ENCODE assay signal across 13 cellular contexts in the genomic region with DNA sequence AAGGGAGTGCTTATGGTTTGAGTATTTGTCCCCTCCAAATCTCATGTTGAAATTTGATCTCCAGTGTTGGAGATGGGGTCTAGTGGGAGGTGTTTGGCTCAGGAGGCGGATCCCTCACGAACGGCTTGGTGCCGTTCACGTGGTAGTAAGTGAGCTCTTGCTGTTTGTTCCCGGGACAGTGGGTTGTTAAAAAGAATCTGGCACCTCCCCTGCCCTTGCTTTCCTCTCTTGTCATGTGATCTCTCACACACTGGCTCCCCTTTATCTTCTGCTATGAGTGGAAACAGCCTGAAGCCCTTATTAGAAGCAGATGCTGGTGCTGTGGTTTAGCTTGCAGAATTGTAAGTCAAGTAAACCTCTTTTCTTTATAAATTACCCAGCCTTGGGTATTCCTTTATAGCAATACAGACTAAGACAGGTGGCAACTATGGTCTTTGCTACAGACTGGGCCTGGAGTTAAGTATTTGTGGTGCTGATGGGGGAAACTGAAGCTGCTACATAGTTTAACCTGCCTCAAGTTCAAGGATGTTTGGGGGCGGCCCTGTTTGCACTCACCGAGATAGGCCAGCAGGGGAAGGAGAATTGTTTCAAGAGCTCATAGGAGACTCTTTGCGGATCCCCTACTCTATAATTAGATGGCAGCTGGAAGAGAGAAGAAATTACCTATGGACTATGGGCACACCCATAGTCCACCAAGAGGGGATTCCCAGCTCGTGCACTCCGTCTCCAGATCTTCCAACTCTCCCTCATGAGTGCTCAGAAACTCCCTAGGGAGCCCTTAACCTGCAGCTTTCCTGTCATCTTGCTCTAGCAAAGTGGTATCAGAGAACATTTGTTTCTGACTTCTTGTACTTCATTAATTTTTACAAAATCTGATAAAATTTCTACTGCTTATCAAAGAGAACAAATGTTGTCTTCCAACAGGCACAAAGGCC.
A peak's percentile ranks its signal among the peaks of the same experiment; 100 is the strongest.
DNase-seq lines count a peak whose midpoint lies in the region; ATAC-seq and TF ChIP-seq lines count a peak whose summit lies in the region.
"Had no signal": no experiment of that assay in that cellular context is flagged by ENCODE, and none has a peak within 500 bp of the region (broad histone marks: within the 10 kb centered on the region; RNA-seq: fewer than 3 reads in every experiment).

No MANE protein-coding gene starts in this region.

- H3K23me2 ChIP-seq in H9 (ENCODE audit: insufficient read length, low read depth, low read length, poor library complexity, severe bottlenecking) = peaks cover 3% of the 10 kb centered on the region

- H3K27me3 Mint-ChIP-seq in H9 (ENCODE audit: low read depth) = no peaks in the 10 kb centered on the region
- no peaks in the 10 kb centered on the region for H3K27me3 Mint-ChIP-seq in WTC11 (ENCODE audit: low read depth)
- H3K27me3 Mint-ChIP-seq in nephron progenitor cell (ENCODE audit: low read depth, poor library complexity) = no peaks in the 10 kb centered on the region
- H3K27me3 Mint-ChIP-seq: activated B cell treated with CpG ODN at 0.5 μM for 24 hours had no signal

- H3K9me3 Mint-ChIP-seq in H9 (no peaks in the 10 kb centered on the region), WTC11 (no peaks in the 10 kb centered on the region), nephron progenitor cell (peaks cover 5% of the 10 kb centered on the region)
- H3K9me3 Mint-ChIP-seq in stimulated activated effector memory CD8-positive, alpha-beta T cell treated with anti-CD3 and anti-CD28 coated beads, Interleukin-12 subunit alpha, Interleukin-12 subunit beta, amount 100 ng/mL, for 72 hours = peaks cover 10% of the 10 kb centered on the region
- H3K9me3 Mint-ChIP-seq: activated B cell treated with CpG ODN at 0.5 μM for 24 hours had no signal

- H3K4me2 ChIP-seq in H9 (ENCODE audit: insufficient read depth, insufficient read length, low read length) = peak overlapping the region; percentile 33

- H2BK20ac ChIP-seq in H9 (ENCODE audit: low read depth, low read length, poor library complexity, severe bottlenecking) = no peak overlapping the region

- TF ChIP-seq CTCF in H9 (conservative IDR thresholded peaks at IDR 0.05) (no peak; the same call in 2 of the 3 replicates), WTC11 (IDR thresholded peaks at IDR 0.05) (no peak), nephron progenitor cell (IDR thresholded peaks at IDR 0.05) (peak; percentile 12)

- no peak overlapping the region for H4K8ac ChIP-seq in H9 (replicated peaks; ENCODE audit: insufficient read length, low read depth, low read length)

- H3K14ac ChIP-seq in H9 (ENCODE audit: insufficient read depth, low read length) = no peak overlapping the region

- no peak overlapping the region for H2BK15ac ChIP-seq in H9 (ENCODE audit: low read depth, low read length)

- H3K27ac Mint-ChIP-seq in H9 (peak overlapping the region; percentile 10 to 45 (median 29); a peak in 3 of 7 replicates), WTC11 (peak overlapping the region; percentile 84), nephron progenitor cell (peak overlapping the region; percentile 79)
- no peak overlapping the region for H3K27ac Mint-ChIP-seq in stimulated activated effector memory CD8-positive, alpha-beta T cell treated with anti-CD3 and anti-CD28 coated beads, Interleukin-12 subunit alpha, Interleukin-12 subunit beta, amount 100 ng/mL, for 72 hours
- H3K27ac Mint-ChIP-seq: activated B cell treated with CpG ODN at 0.5 μM for 24 hours, memory B cell had no signal

- POLR2A ChIA-PET in WTC11 (lab: Charles Lee) = interaction anchor here (0.8 to 1.3 kb wide), 2 partner anchors 9 to 523 kb away, joined by 3 read pairs; no protein-coding TSS in a partner anchor

- ATAC-seq in WTC11 = peak; percentile 95
- ATAC-seq in stimulated activated effector memory CD8-positive, alpha-beta T cell treated with anti-CD3 and anti-CD28 coated beads, Interleukin-12 subunit alpha, Interleukin-12 subunit beta, amount 100 ng/mL, for 72 hours = no peak
- ATAC-seq: activated T-cell treated with anti-CD3 and anti-CD28 coated beads, Interleukin-2, amount 50 U/mL, for 4 hours had no signal

- no peak overlapping the region for H2BK5ac ChIP-seq in H9 (ENCODE audit: insufficient read length, low read length)

- H3K79me1 ChIP-seq in H9 (ENCODE audit: insufficient read depth, low read depth, low read length, poor library complexity, severe bottlenecking) = no peaks in the 10 kb centered on the region

- no peaks in the 10 kb centered on the region for H4K20me1 ChIP-seq in H9 (ENCODE audit: control insufficient read depth, insufficient read depth, insufficient read length)

- H2AK5ac ChIP-seq in H9 (ENCODE audit: insufficient read length, low read length) = no peak overlapping the region

- H4K91ac ChIP-seq in H9 (ENCODE audit: insufficient read length, low read depth, low read length) = no peak overlapping the region

- H3K4me1 Mint-ChIP-seq in H9 = peaks cover 14 to 17% of the 10 kb centered on the region in 2 experiments
- peaks cover 23% of the 10 kb centered on the region for H3K4me1 Mint-ChIP-seq in WTC11
- peaks cover 34% of the 10 kb centered on the region for H3K4me1 Mint-ChIP-seq in nephron progenitor cell
- no peaks in the 10 kb centered on the region for H3K4me1 Mint-ChIP-seq in stimulated activated effector memory CD8-positive, alpha-beta T cell treated with anti-CD3 and anti-CD28 coated beads, Interleukin-12 subunit alpha, Interleukin-12 subunit beta, amount 100 ng/mL, for 72 hours
- H3K4me1 Mint-ChIP-seq: activated B cell treated with CpG ODN at 0.5 μM for 24 hours, memory B cell had no signal

- CTCF ChIA-PET in WTC11 (lab: Charles Lee) = interaction anchor here (0.6 to 2.5 kb wide), 7 partner anchors 9 to 106 kb away, joined by 3 to 36 read pairs (median 4); no protein-coding TSS in a partner anchor

- H3K27me3 ChIP-seq in H9 (ENCODE audit: insufficient read depth, low read length) = no peaks in the 10 kb centered on the region
- H3K27me3 ChIP-seq: esophagus squamous epithelium had no signal

- H3K9me3 ChIP-seq in H9 (ENCODE audit: control insufficient read depth, low read depth, low read length) = no peaks in the 10 kb centered on the region
- H3K9me3 ChIP-seq: esophagus squamous epithelium, prostate gland had no signal

- DNase-seq in H9 (peak; percentile 86), NCI-H187 (lab: John Stamatoyannopoulos, UW) (peak; percentile 63 to 79), WTC11 (ENCODE audit: low spot score) (peak; percentile 43), nephron progenitor cell (peak; percentile 48), LoVo (ENCODE audit: low spot score) (no peak)
- no peak for DNase-seq in stimulated activated CD8-positive, alpha-beta memory T cell treated with anti-CD3 and anti-CD28 coated beads, Interleukin-4, amount 100 ng/mL, for 48 hours
- no peak for DNase-seq in stimulated activated effector memory CD8-positive, alpha-beta T cell treated with anti-CD3 and anti-CD28 coated beads, Interleukin-12 subunit alpha, Interleukin-12 subunit beta, amount 100 ng/mL, for 72 hours (ENCODE audit: low spot score in 2 of 2)
- DNase-seq: activated B cell treated with CpG ODN at 0.5 μM for 24 hours; activated T-cell treated with anti-CD3 and anti-CD28 coated beads, Interleukin-2, amount 50 U/mL, for 4 hours; DND-41; esophagus squamous epithelium had no signal

- H3K4me1 ChIP-seq in H9 (ENCODE audit: insufficient read depth, low read length) = peaks cover 3% of the 10 kb centered on the region; the same call in 1 of the 2 replicates
- H3K4me1 ChIP-seq: esophagus squamous epithelium, prostate gland had no signal

- H3K23ac ChIP-seq in H9 (ENCODE audit: insufficient read length, low read depth, low read length) = no peak overlapping the region

- H2BK12ac ChIP-seq in H9 (ENCODE audit: insufficient read length, low read depth, low read length) = no peak overlapping the region

- no peak overlapping the region for H3K56ac ChIP-seq in H9 (ENCODE audit: insufficient read length, low read depth, low read length)

- H4K5ac ChIP-seq in H9 (ENCODE audit: insufficient read length, low read depth, low read length) = no peak overlapping the region

- no CpG with 5 or more reads among the region's 11 CpGs for WGBS in H9 (ENCODE audit: extremely low coverage, insufficient read length, low lambda C conversion rate)

- no peak overlapping the region for H2BK120ac ChIP-seq in H9 (ENCODE audit: low read depth, low read length, poor library complexity, severe bottlenecking)

- no peak overlapping the region for H3T11ph ChIP-seq in H9 (ENCODE audit: low read length)

- no peaks in the 10 kb centered on the region for H3K79me2 ChIP-seq in H9 (ENCODE audit: insufficient read depth, low read length)

- no peak overlapping the region for H3K9ac ChIP-seq in H9 (ENCODE audit: extremely low read depth, insufficient read length, low read length)

- no peak overlapping the region for H3K27ac ChIP-seq in H9 (ENCODE audit: insufficient read length, low read depth, low read length)
- H3K27ac ChIP-seq: esophagus squamous epithelium, prostate gland had no signal

- no peaks in the 10 kb centered on the region for H3K36me3 Mint-ChIP-seq in H9 (ENCODE audit: insufficient read depth in 1 of 3, low read depth in 3 of 3)
- H3K36me3 Mint-ChIP-seq in WTC11 = no peaks in the 10 kb centered on the region
- no peaks in the 10 kb centered on the region for H3K36me3 Mint-ChIP-seq in nephron progenitor cell (ENCODE audit: low read depth)
- no peaks in the 10 kb centered on the region for H3K36me3 Mint-ChIP-seq in stimulated activated effector memory CD8-positive, alpha-beta T cell treated with anti-CD3 and anti-CD28 coated beads, Interleukin-12 subunit alpha, Interleukin-12 subunit beta, amount 100 ng/mL, for 72 hours
- H3K36me3 Mint-ChIP-seq: memory B cell had no signal

- H3K4ac ChIP-seq in H9 (ENCODE audit: low read depth, low read length) = no peak overlapping the region

- peak overlapping the region; percentile 25 for H2AFZ ChIP-seq in H9 (ENCODE audit: low read length)

- no peak overlapping the region for H3K18ac ChIP-seq in H9 (ENCODE audit: insufficient read length, low read depth, low read length)

- peak overlapping the region; percentile 45 to 68 for H3K4me3 Mint-ChIP-seq in H9
- H3K4me3 Mint-ChIP-seq in WTC11 = peak overlapping the region; percentile 63
- peak overlapping the region; percentile 68 for H3K4me3 Mint-ChIP-seq in nephron progenitor cell
- no peak overlapping the region for H3K4me3 Mint-ChIP-seq in stimulated activated effector memory CD8-positive, alpha-beta T cell treated with anti-CD3 and anti-CD28 coated beads, Interleukin-12 subunit alpha, Interleukin-12 subunit beta, amount 100 ng/mL, for 72 hours
- H3K4me3 Mint-ChIP-seq: activated B cell treated with CpG ODN at 0.5 μM for 24 hours; activated T-cell treated with anti-CD3 and anti-CD28 coated beads, Interleukin-2, amount 50 U/mL, for 4 hours; memory B cell had no signal

TF ChIP-seq in WTC11, 78 proteins besides CTCF, POLR2A, EP300 and RAD21 (continues in another document):
- no peak for TF ChIP-seq SMAD3 (CRISPR knock-in tag; IDR thresholded peaks at IDR 0.05; ENCODE audit: borderline replicate concordance)
- peak; percentile 77 for TF ChIP-seq USF2 (CRISPR knock-in tag; IDR thresholded peaks at IDR 0.05)

Comparison
In these comparisons a context has a peak if more than half of its experiments do, and no peak if none do; other contexts are left out.
1. DNase-seq: peak in H9 (single experiment), NCI-H187 (2 of 2), WTC11 (single experiment) and nephron progenitor cell (single experiment); none in LoVo (single experiment), stimulated activated CD8-positive, alpha-beta memory T cell treated with anti-CD3 and anti-CD28 coated beads, Interleukin-4, amount 100 ng/mL, for 48 hours (single experiment) and stimulated activated effector memory CD8-positive, alpha-beta T cell treated with anti-CD3 and anti-CD28 coated beads, Interleukin-12 subunit alpha, Interleukin-12 subunit beta, amount 100 ng/mL, for 72 hours (0 of 2).